ENCODE assay signal across 25 cellular contexts in the genomic region with DNA sequence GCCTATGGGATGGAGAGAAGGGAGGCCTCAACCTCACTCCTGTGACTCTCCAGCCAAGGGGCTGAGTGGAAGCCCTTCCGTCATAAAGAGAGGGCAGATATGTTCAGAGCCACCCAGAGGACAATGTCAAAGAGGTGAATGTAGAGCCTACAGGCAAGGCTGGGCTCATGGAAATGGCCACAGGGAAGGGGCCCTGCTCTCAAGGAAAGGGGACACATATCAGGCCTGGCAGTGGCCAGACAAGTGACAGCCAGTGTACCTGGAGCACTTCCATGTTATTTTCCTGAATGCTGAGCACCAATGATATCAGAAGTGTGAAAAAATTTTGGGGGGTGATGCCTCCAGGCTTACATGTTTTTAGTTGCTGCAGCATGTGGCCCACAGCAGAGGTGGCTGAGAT.
"Had no signal": no experiment of that assay in that cellular context is flagged by ENCODE, and none has a peak within 500 bp of the region (broad histone marks: within the 10 kb centered on the region; RNA-seq: fewer than 3 reads in every experiment).

No MANE protein-coding gene starts in this region.

- H3K9me3 Mint-ChIP-seq: effector memory CD8-positive, alpha-beta T cell; memory B cell; natural killer cell; stimulated activated naive B cell treated with anti-CD40 and anti-IgM and Interleukin-4, amounts not matched to agents 10 μg/mL and 1 μg/mL and 100 μg/mL, for 72 hours; stimulated activated naive CD8-positive, alpha-beta T cell treated with anti-CD3 and anti-CD28 coated beads, Interleukin-15, Interleukin-2, amounts not matched to agents 100 ng/mL and 50 ng/mL, for 24 hours had no signal

- H3K4me1 ChIP-seq: parathyroid adenoma, psoas muscle, right lobe of liver, upper lobe of left lung had no signal

- H3K4me1 Mint-ChIP-seq: memory B cell; natural killer cell; stimulated activated naive B cell treated with anti-CD40 and anti-IgM and Interleukin-4, amounts not matched to agents 10 μg/mL and 1 μg/mL and 100 μg/mL, for 72 hours had no signal

- H3K36me3 ChIP-seq: esophagus squamous epithelium, heart right ventricle, neutrophil, right lobe of liver, thoracic aorta, tibial nerve, upper lobe of left lung had no signal

- H3K36me3 Mint-ChIP-seq: memory B cell; natural killer cell; stimulated activated naive B cell treated with anti-CD40 and anti-IgM and Interleukin-4, amounts not matched to agents 10 μg/mL and 1 μg/mL and 100 μg/mL, for 72 hours had no signal

- H3K4me3 Mint-ChIP-seq: effector memory CD8-positive, alpha-beta T cell; memory B cell; natural killer cell; stimulated activated naive B cell treated with anti-CD40 and anti-IgM and Interleukin-4, amounts not matched to agents 10 μg/mL and 1 μg/mL and 100 μg/mL, for 72 hours; stimulated activated naive CD8-positive, alpha-beta T cell treated with anti-CD3 and anti-CD28 coated beads, Interleukin-15, Interleukin-2, amounts not matched to agents 100 ng/mL and 50 ng/mL, for 24 hours had no signal

- H3K9me3 ChIP-seq: esophagus squamous epithelium, heart right ventricle, neutrophil, psoas muscle, right lobe of liver, thoracic aorta, tibial nerve, upper lobe of left lung had no signal

- H3K27me3 ChIP-seq: heart right ventricle, neutrophil, right lobe of liver, tibial nerve, upper lobe of left lung had no signal

- H3K9ac ChIP-seq: parathyroid adenoma had no signal

- H3K27ac ChIP-seq: coronary artery, esophagus squamous epithelium, neutrophil, parathyroid adenoma, psoas muscle, right lobe of liver, thoracic aorta, tibial nerve, upper lobe of left lung had no signal

- ATAC-seq: effector memory CD8-positive, alpha-beta T cell; left colon; natural killer cell; psoas muscle; right lobe of liver; stimulated activated naive B cell treated with anti-CD40 and anti-IgM and Interleukin-4, amounts not matched to agents 10 μg/mL and 1 μg/mL and 100 μg/mL, for 72 hours had no signal

- H3K27ac Mint-ChIP-seq: effector memory CD8-positive, alpha-beta T cell; memory B cell; natural killer cell; stimulated activated naive B cell treated with anti-CD40 and anti-IgM and Interleukin-4, amounts not matched to agents 10 μg/mL and 1 μg/mL and 100 μg/mL, for 72 hours; stimulated activated naive CD8-positive, alpha-beta T cell treated with anti-CD3 and anti-CD28 coated beads, Interleukin-15, Interleukin-2, amounts not matched to agents 100 ng/mL and 50 ng/mL, for 24 hours had no signal

- H3K79me2 ChIP-seq: parathyroid adenoma had no signal

- H3K4me3 ChIP-seq: coronary artery, esophagus squamous epithelium, heart right ventricle, lung, psoas muscle, right lobe of liver, thoracic aorta, tibial nerve, upper lobe of left lung had no signal

- DNase-seq: dermis blood vessel endothelial cell; effector memory CD8-positive, alpha-beta T cell; erythroblast; esophagus squamous epithelium; foreskin melanocyte; glutamatergic neuron; heart right ventricle; hippocampal formation; left colon; natural killer cell; psoas muscle; right lobe of liver; small intestine; stimulated activated CD4-positive, alpha-beta T cell treated with anti-CD3 and anti-CD28 coated beads, Interleukin-15, amount 100 ng/mL, for 24 hours; stimulated activated CD4-positive, alpha-beta T cell treated with anti-CD3 and anti-CD28 coated beads, Interleukin-2, amount 100 ng/mL, for 48 hours; stimulated activated naive B cell treated with anti-CD40 and anti-IgM and Interleukin-4, amounts not matched to agents 10 μg/mL and 1 μg/mL and 100 μg/mL, for 72 hours; upper lobe of left lung had no signal

- H2AFZ ChIP-seq: parathyroid adenoma had no signal
